ENCODE assay signal across 14 cellular contexts in genomic region chr21:14591277-14591876, GRCh38. TPM values are rescaled to one million over a fixed set of nuclear protein-coding genes. Genes with fewer than 3 reads are reported as not detected.
DNase-seq lines count a peak whose midpoint lies in the region; ATAC-seq lines count a peak whose summit lies in the region.
"Had no signal": no experiment of that assay in that cellular context is flagged by ENCODE, and none has a peak within 500 bp of the region (broad histone marks: within the 10 kb centered on the region; RNA-seq: fewer than 3 reads in every experiment).

No MANE protein-coding gene starts in this region.

- no peak for ATAC-seq in stimulated activated naive CD8-positive, alpha-beta T cell treated with anti-CD3 and anti-CD28 coated beads, Interleukin-15, Interleukin-2, amounts not matched to agents 100 U/mL and 50 U/mL, for 24 hours
- ATAC-seq in GM21529 (IDR thresholded peaks at IDR 0.05; ENCODE audit: unreplicated experiment): no peak

- no peak for DNase-seq in stimulated activated naive CD8-positive, alpha-beta T cell treated with anti-CD3 and anti-CD28 coated beads, Interleukin-15, Interleukin-2, amounts not matched to agents 100 U/mL and 50 U/mL, for 24 hours
- DNase-seq in NCI-H82 treated with DMSO at 0.1 percent for 48 hours (lab: John Stamatoyannopoulos, UW; ENCODE audit: unreplicated experiment) (peak; percentile 40), H7 (no peak), H4 (ENCODE audit: low spot score) (no peak)
- no peak for DNase-seq in stimulated activated CD4-positive, alpha-beta T cell treated with anti-CD3 and anti-CD28 coated beads, Interleukin-12 subunit alpha, Interleukin-12 subunit beta, amount 100 ng/mL, for 4 hours
- DNase-seq: lower lobe of right lung; NCI-H1417; ovary; stimulated activated CD4-positive, alpha-beta T cell treated with anti-CD3 and anti-CD28 coated beads, Interleukin-2, amount 100 ng/mL, for 24 hours; T-helper 17 cell had no signal

- peak overlapping the region; percentile 70 for H3K27ac Mint-ChIP-seq in stimulated activated naive CD8-positive, alpha-beta T cell treated with anti-CD3 and anti-CD28 coated beads, Interleukin-15, Interleukin-2, amounts not matched to agents 100 ng/mL and 50 ng/mL, for 24 hours
- H3K27ac Mint-ChIP-seq: T-helper 17 cell had no signal

- H3K4me3 Mint-ChIP-seq in stimulated activated naive CD8-positive, alpha-beta T cell treated with anti-CD3 and anti-CD28 coated beads, Interleukin-15, Interleukin-2, amounts not matched to agents 100 ng/mL and 50 ng/mL, for 24 hours: peak overlapping the region; percentile 49
- H3K4me3 Mint-ChIP-seq: T-helper 17 cell had no signal

- H3K4me3 ChIP-seq in duodenal mucosa (ENCODE audit: low read depth in 1 of 2, low read length in 2 of 2) (no peak overlapping the region), H7 (ENCODE audit: insufficient read depth, low read depth, low read length) (no peak overlapping the region)
- H3K4me3 ChIP-seq: gastroesophageal sphincter, lower lobe of right lung, ovary had no signal

- H3K27me3 ChIP-seq in duodenal mucosa (ENCODE audit: control insufficient read depth in 1 of 2, insufficient read depth in 2 of 2, low read length in 2 of 2) (no peaks in the 10 kb centered on the region), H7 (ENCODE audit: control insufficient read depth, insufficient read depth, low read length) (no peaks in the 10 kb centered on the region)
- H3K27me3 ChIP-seq: gastroesophageal sphincter, ovary had no signal

- H3K9ac ChIP-seq in duodenal mucosa (ENCODE audit: low read depth in 1 of 2, low read length in 2 of 2): peak overlapping the region in 1 of 2 donors; percentile 18

- H3K27ac ChIP-seq in duodenal mucosa (ENCODE audit: low read depth, low read length): peak overlapping the region; percentile 32
- H3K27ac ChIP-seq: ovary had no signal

- peaks cover 18% of the 10 kb centered on the region for H3K9me3 Mint-ChIP-seq in stimulated activated naive CD8-positive, alpha-beta T cell treated with anti-CD3 and anti-CD28 coated beads, Interleukin-15, Interleukin-2, amounts not matched to agents 100 ng/mL and 50 ng/mL, for 24 hours

- peaks cover 0 to 9% of the 10 kb centered on the region in 2 donors for H3K4me1 ChIP-seq in duodenal mucosa (ENCODE audit: control insufficient read depth in 1 of 2, insufficient read depth in 2 of 2, low read length in 2 of 2)

- H3K27me3 Mint-ChIP-seq in stimulated activated naive CD8-positive, alpha-beta T cell treated with anti-CD3 and anti-CD28 coated beads, Interleukin-15, Interleukin-2, amounts not matched to agents 100 ng/mL and 50 ng/mL, for 24 hours: no peaks in the 10 kb centered on the region
- H3K27me3 Mint-ChIP-seq: T-helper 17 cell had no signal

- H3K4me1 Mint-ChIP-seq in stimulated activated naive CD8-positive, alpha-beta T cell treated with anti-CD3 and anti-CD28 coated beads, Interleukin-15, Interleukin-2, amounts not matched to agents 100 ng/mL and 50 ng/mL, for 24 hours (ENCODE audit: low read depth): peaks cover 37% of the 10 kb centered on the region

- no peaks in the 10 kb centered on the region for H3K36me3 ChIP-seq in duodenal mucosa (ENCODE audit: control insufficient read depth in 1 of 2, insufficient read depth in 2 of 2, low read length in 2 of 2)
- no peaks in the 10 kb centered on the region for H3K36me3 ChIP-seq in H7 (replicated peaks; ENCODE audit: control insufficient read depth, insufficient read depth, low read length)
- H3K36me3 ChIP-seq: gastroesophageal sphincter, lower lobe of right lung, ovary had no signal

- peaks cover 15% of the 10 kb centered on the region for H3K36me3 Mint-ChIP-seq in stimulated activated naive CD8-positive, alpha-beta T cell treated with anti-CD3 and anti-CD28 coated beads, Interleukin-15, Interleukin-2, amounts not matched to agents 100 ng/mL and 50 ng/mL, for 24 hours (ENCODE audit: low read depth)

- no peaks in the 10 kb centered on the region for H3K9me3 ChIP-seq in duodenal mucosa (ENCODE audit: control insufficient read depth in 1 of 2, low read length in 2 of 2)
- H3K9me3 ChIP-seq: lower lobe of right lung, ovary had no signal

RNA-seq across cellular contexts. Expression of gene SAMSN1, which starts 45.3 kb away (rescaled TPM):
- total RNA-seq in H7 (2014; rRNA removed; shearing (Covaris generic)): 0.15 and 0.90 TPM in 2 replicates
- 0.08 and 0.58 TPM in 2 replicates for total RNA-seq in H4 (2014; rRNA removed; shearing (Covaris generic))
